In genomic region chr3:34008836-34009479, GRCh38 we compare ENCODE assay signal across 14 cellular contexts.
DNase-seq lines count a peak whose midpoint lies in the region; ATAC-seq and TF ChIP-seq lines count a peak whose summit lies in the region.
"Had no signal": no experiment of that assay in that cellular context is flagged by ENCODE, and none has a peak within 500 bp of the region (broad histone marks: within the 10 kb centered on the region; RNA-seq: fewer than 3 reads in every experiment).

No MANE protein-coding gene starts in this region.

- peak; percentile 53; the same call in 1 of the 2 replicates for ATAC-seq in Panc1
- no peak for ATAC-seq in left cardiac atrium
- no peak for ATAC-seq in stimulated activated naive CD8-positive, alpha-beta T cell treated with anti-CD3 and anti-CD28 coated beads, Interleukin-15, amount 100 ng/mL, for 72 hours
- ATAC-seq: CD8-positive, alpha-beta T cell had no signal

- no peak overlapping the region for H3K4me3 Mint-ChIP-seq in neural progenitor cell
- no peak overlapping the region for H3K4me3 Mint-ChIP-seq in stimulated activated naive CD8-positive, alpha-beta T cell treated with anti-CD3 and anti-CD28 coated beads, Interleukin-15, amount 100 ng/mL, for 72 hours
- H3K4me3 Mint-ChIP-seq: B cell; CD8-positive, alpha-beta T cell had no signal

- H3K9me3 Mint-ChIP-seq in neural progenitor cell = no peaks in the 10 kb centered on the region
- H3K9me3 Mint-ChIP-seq in stimulated activated naive CD8-positive, alpha-beta T cell treated with anti-CD3 and anti-CD28 coated beads, Interleukin-15, amount 100 ng/mL, for 72 hours = no peaks in the 10 kb centered on the region
- H3K9me3 Mint-ChIP-seq: CD8-positive, alpha-beta T cell had no signal

- peaks cover 68% of the 10 kb centered on the region for H3K4me1 ChIP-seq in BLaER1
- peaks cover 43% of the 10 kb centered on the region for H3K4me1 ChIP-seq in HUES6 (ENCODE audit: control insufficient read depth, insufficient read depth, low read length)
- peaks cover 27% of the 10 kb centered on the region for H3K4me1 ChIP-seq in Panc1 (ENCODE audit: control insufficient read depth, insufficient read depth, low read length)
- H3K4me1 ChIP-seq in neural progenitor cell = peaks cover 31% of the 10 kb centered on the region
- H3K4me1 ChIP-seq: HAP-1 had no signal

- no peaks in the 10 kb centered on the region for H3K27me3 ChIP-seq in BLaER1
- no peaks in the 10 kb centered on the region for H3K27me3 ChIP-seq in HUES6 (ENCODE audit: control insufficient read depth, insufficient read depth, low read length)
- H3K27me3 ChIP-seq in Panc1 (ENCODE audit: control insufficient read depth, insufficient read depth, low read length) = no peaks in the 10 kb centered on the region
- no peaks in the 10 kb centered on the region for H3K27me3 ChIP-seq in neural progenitor cell
- H3K27me3 ChIP-seq: SJSA1 had no signal

- CTCF ChIA-PET in Panc1 (lab: Charles Lee) = no interaction called here

- DNase-seq in Panc1 (ENCODE audit: low read depth, low spot score) (no peak), neural progenitor cell (ENCODE audit: low spot score) (no peak), left cardiac atrium (no peak), globus pallidus (ENCODE audit: low spot score) (no peak)
- no peak for DNase-seq in stimulated activated naive CD8-positive, alpha-beta T cell treated with anti-CD3 and anti-CD28 coated beads, Interleukin-15, amount 100 ng/mL, for 72 hours
- DNase-seq: CD8-positive, alpha-beta T cell; NCI-H187 treated with DMSO at 0.1 percent for 48 hours; NCI-H510A treated with DMSO at 0.1 percent for 48 hours had no signal

- H3K9ac ChIP-seq in BLaER1 = no peak overlapping the region
- H3K9ac ChIP-seq in HUES6 (ENCODE audit: low read length) = no peak overlapping the region
- no peak overlapping the region for H3K9ac ChIP-seq in neural progenitor cell
- H3K9ac ChIP-seq: KMS-11 had no signal

- TF ChIP-seq CTCF in Panc1 (IDR thresholded peaks at IDR 0.05) = no peak
- no peak for TF ChIP-seq CTCF in neural progenitor cell (IDR thresholded peaks at IDR 0.05)

- in situ Hi-C loops in Panc1 (cut with HindIII; ENCODE audit: low pct_unique_long_range_greater_than_20kb, low sequenced_read_pairs) = no loop called here

- H3K27me3 Mint-ChIP-seq in neural progenitor cell (ENCODE audit: insufficient read depth, low read depth) = peaks cover 7% of the 10 kb centered on the region
- peaks cover 8% of the 10 kb centered on the region for H3K27me3 Mint-ChIP-seq in stimulated activated naive CD8-positive, alpha-beta T cell treated with anti-CD3 and anti-CD28 coated beads, Interleukin-15, amount 100 ng/mL, for 72 hours
- H3K27me3 Mint-ChIP-seq: B cell had no signal

- H3K9me3 ChIP-seq in BLaER1 (no peaks in the 10 kb centered on the region), HUES6 (ENCODE audit: control insufficient read depth, insufficient read depth, low read depth, low read length) (no peaks in the 10 kb centered on the region), Panc1 (ENCODE audit: control insufficient read depth, insufficient read depth, low read depth, low read length) (no peaks in the 10 kb centered on the region; the same call in 1 of the 2 replicates), neural progenitor cell (ENCODE audit: low read depth) (no peaks in the 10 kb centered on the region)
- H3K9me3 ChIP-seq: HAP-1, SJSA1 had no signal

- H3K4me2 ChIP-seq in BLaER1 = peak overlapping the region; percentile 77
- no peak overlapping the region for H3K4me2 ChIP-seq in neural progenitor cell
- H3K4me2 ChIP-seq: KMS-11 had no signal

- H3K4me1 Mint-ChIP-seq in neural progenitor cell = peaks cover 48% of the 10 kb centered on the region
- no peaks in the 10 kb centered on the region for H3K4me1 Mint-ChIP-seq in stimulated activated naive CD8-positive, alpha-beta T cell treated with anti-CD3 and anti-CD28 coated beads, Interleukin-15, amount 100 ng/mL, for 72 hours

- H3K27ac ChIP-seq in BLaER1 (no peak overlapping the region), HUES6 (ENCODE audit: low read depth, low read length) (peak overlapping the region; percentile 5; the same call in 1 of the 2 replicates), Panc1 (ENCODE audit: low read length) (peak overlapping the region; percentile 79), neural progenitor cell (peak overlapping the region; percentile 47)
- H3K27ac ChIP-seq: KMS-11, SJSA1 had no signal

- H3F3A ChIP-seq in neural progenitor cell (ENCODE audit: low read depth) = peaks cover 12% of the 10 kb centered on the region

- peak overlapping the region; percentile 10 for H3K27ac Mint-ChIP-seq in neural progenitor cell
- H3K27ac Mint-ChIP-seq in stimulated activated naive CD8-positive, alpha-beta T cell treated with anti-CD3 and anti-CD28 coated beads, Interleukin-15, amount 100 ng/mL, for 72 hours = no peak overlapping the region
- H3K27ac Mint-ChIP-seq: B cell had no signal

- H4K20me1 ChIP-seq in BLaER1 = no peaks in the 10 kb centered on the region
- H4K20me1 ChIP-seq in neural progenitor cell (ENCODE audit: low read depth) = no peaks in the 10 kb centered on the region

- H3K36me3 ChIP-seq in BLaER1 (no peaks in the 10 kb centered on the region), HUES6 (ENCODE audit: control insufficient read depth, insufficient read depth, low read length) (no peaks in the 10 kb centered on the region), Panc1 (ENCODE audit: control insufficient read depth, insufficient read depth, low read length) (no peaks in the 10 kb centered on the region), neural progenitor cell (no peaks in the 10 kb centered on the region)
- H3K36me3 ChIP-seq: HAP-1, SJSA1 had no signal

- H2AFZ ChIP-seq in neural progenitor cell (replicated peaks) = no peak overlapping the region

- intact Hi-C loops in Panc1 (cut with micrococcal nuclease; ENCODE audit: unreplicated experiment) (no loop called here), left cardiac atrium (cut with DNase I) (no loop called here)

- no TSS peak for BruUV-seq in Panc1 (replicated peaks; lab: Mats Ljungman, UMichigan)

- H3K36me3 Mint-ChIP-seq in neural progenitor cell = no peaks in the 10 kb centered on the region
- H3K36me3 Mint-ChIP-seq: CD8-positive, alpha-beta T cell had no signal

- no peak overlapping the region for H3K4me3 ChIP-seq in BLaER1
- H3K4me3 ChIP-seq in HUES6 (ENCODE audit: low read depth, low read length) = no peak overlapping the region
- H3K4me3 ChIP-seq in Panc1 (ENCODE audit: low read depth in 2 of 2, low read length in 2 of 2) = no peak overlapping the region
- no peak overlapping the region for H3K4me3 ChIP-seq in neural progenitor cell
- H3K4me3 ChIP-seq: HAP-1, SJSA1 had no signal

- POLR2A ChIA-PET in Panc1 (lab: Charles Lee) = interaction anchor here (0.7 kb wide), 1 partner anchor 245 kb away, joined by 3 read pairs; no protein-coding TSS in a partner anchor

- no peaks in the 10 kb centered on the region for H3K79me2 ChIP-seq in neural progenitor cell (ENCODE audit: low read depth)
